Comparison of ENCODE assay signal across 23 cellular contexts in the genomic region with DNA sequence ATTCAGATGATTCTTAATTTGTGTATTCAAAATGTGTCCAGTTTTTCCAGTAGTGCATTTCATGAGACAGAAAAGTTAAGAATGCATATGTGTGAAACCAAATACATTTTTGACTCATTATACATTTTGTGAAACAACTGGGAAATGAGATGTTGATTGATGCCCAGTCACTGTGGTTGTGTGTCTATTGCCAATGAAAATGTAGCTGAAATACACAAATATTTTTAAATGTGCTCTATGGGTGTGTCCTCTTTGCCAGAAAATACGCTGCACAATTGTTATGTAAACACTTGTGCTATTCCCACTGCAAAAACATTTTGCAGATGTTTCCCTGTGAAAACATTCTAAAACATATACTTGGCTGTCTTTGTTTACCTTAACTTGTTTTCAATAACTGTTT.
A peak's percentile ranks its signal among the peaks of the same experiment; 100 is the strongest.
DNase-seq lines count a peak whose midpoint lies in the region; ATAC-seq, FAIRE-seq and TF ChIP-seq lines count a peak whose summit lies in the region.
"Had no signal": no experiment of that assay in that cellular context is flagged by ENCODE, and none has a peak within 500 bp of the region (broad histone marks: within the 10 kb centered on the region; RNA-seq: fewer than 3 reads in every experiment).

No MANE protein-coding gene starts in this region.

- CTCF ChIA-PET in IMR-90 (lab: Yijun Ruan, JAX) = interaction anchor here (1.7 kb wide), 1 partner anchor 27 kb away, joined by 3 read pairs; no protein-coding TSS in a partner anchor

- H3K36me3 ChIP-seq in IMR-90 (ENCODE audit: control insufficient read depth, insufficient read depth, low read length) (no peaks in the 10 kb centered on the region), hepatocyte (replicated peaks; ENCODE audit: insufficient read depth, low read depth) (no peaks in the 10 kb centered on the region)
- H3K36me3 ChIP-seq: brain microvascular endothelial cell, esophagus squamous epithelium, neutrophil, suprapubic skin had no signal

- H3K23ac ChIP-seq in IMR-90 (ENCODE audit: low read depth, low read length) = no peak overlapping the region

- H2BK5ac ChIP-seq in IMR-90 (ENCODE audit: low read depth, low read length, poor library complexity, severe bottlenecking) = no peak overlapping the region

- peak; percentile 77 for ATAC-seq in IMR-90 (ENCODE audit: low read depth)
- ATAC-seq: effector memory CD8-positive, alpha-beta T cell; left cardiac atrium; T-helper 17 cell had no signal

- no peak overlapping the region for H3K9ac ChIP-seq in IMR-90 (ENCODE audit: low read depth, low read length)
- H3K9ac ChIP-seq: SK-N-SH had no signal

- H4K91ac ChIP-seq in IMR-90 (ENCODE audit: insufficient read depth, low read depth, low read length) = no peak overlapping the region

- POLR2A ChIA-PET in IMR-90 (lab: Charles Lee; ENCODE audit: unreplicated experiment) = no interaction called here

- H3K9me3 ChIP-seq in IMR-90 (ENCODE audit: control insufficient read depth, insufficient read depth, low read length) (no peaks in the 10 kb centered on the region), hepatocyte (ENCODE audit: low read depth) (no peaks in the 10 kb centered on the region)
- H3K9me3 ChIP-seq: esophagus squamous epithelium, neutrophil, SK-N-SH, suprapubic skin had no signal

- TF ChIP-seq RAD21 in IMR-90 (IDR thresholded peaks at IDR 0.05; ENCODE audit: low read length) = no peak

- H2AFZ ChIP-seq in IMR-90 (replicated peaks; ENCODE audit: low read length, poor library complexity) (no peak overlapping the region), hepatocyte (peak overlapping the region; percentile 5)

- no peak overlapping the region for H4K8ac ChIP-seq in IMR-90 (ENCODE audit: low read depth in 2 of 2, low read length in 2 of 2)

- no peak overlapping the region for H3K14ac ChIP-seq in IMR-90 (replicated peaks; ENCODE audit: low read depth, low read length)

- WGBS in IMR-90 (ENCODE audit: extremely low coverage in 2 of 2, insufficient read length in 1 of 2), 2 experiments = no CpG with 5 or more reads among the region's 1 CpG
- WGBS in hepatocyte (ENCODE audit: low lambda C conversion rate, missing lambda C conversion rate) = 60% methylated on average over 1 of the region's 1 CpG

- H3K18ac ChIP-seq in IMR-90 (ENCODE audit: low read depth, low read length) = no peak overlapping the region

- no peak overlapping the region for H2BK120ac ChIP-seq in IMR-90 (ENCODE audit: low read depth, low read length)

- intact Hi-C loops in IMR-90 (cut with micrococcal nuclease) (no loop called here), dorsolateral prefrontal cortex (cut with DNase I) (no loop called here)

- H3K9me1 ChIP-seq in IMR-90 (ENCODE audit: insufficient read depth, low read length) = peaks cover 2% of the 10 kb centered on the region; the same call in 1 of the 2 replicates

- in situ Hi-C loops in IMR-90 (cut with MboI; ENCODE audit: low sequenced_read_pairs) = no loop called here

- H3K56ac ChIP-seq in IMR-90 (ENCODE audit: extremely low read depth, insufficient read depth, low read length) = no peak overlapping the region

- FAIRE-seq in GM19239 (lab: Jason Lieb, UNC) = no peak
- FAIRE-seq: D721Med had no signal

- dilution Hi-C loops in IMR-90 (cut with HindIII; ENCODE audit: low sequenced_read_pairs, unreplicated experiment) = no loop called here

- no peak overlapping the region for H3K4ac ChIP-seq in IMR-90 (ENCODE audit: low read depth, low read length)

- no TSS peak for BruUV-seq in IMR-90 (replicated peaks; lab: Mats Ljungman, UMichigan)

- H3K27ac ChIP-seq in IMR-90 (ENCODE audit: insufficient read depth, low read length) (no peak overlapping the region), hepatocyte (no peak overlapping the region), dorsolateral prefrontal cortex (no peak overlapping the region)
- H3K27ac ChIP-seq: brain microvascular endothelial cell, esophagus squamous epithelium, neutrophil, skin epidermis, suprapubic skin had no signal

- H2AK5ac ChIP-seq in IMR-90 (ENCODE audit: low read depth, low read length) = no peak overlapping the region

- 0 out of 2 replicates have a peak overlapping the region, but pooled peaks have one; percentile 20 for H3K4me2 ChIP-seq in IMR-90 (ENCODE audit: low read depth, low read length)
- peak overlapping the region; percentile 43 for H3K4me2 ChIP-seq in hepatocyte
- H3K4me2 ChIP-seq: SK-N-SH had no signal

- TF ChIP-seq POLR2A in IMR-90 (IDR thresholded peaks at IDR 0.05; ENCODE audit: low read depth, low read length) = no peak

- no peak overlapping the region for H3K4me3 ChIP-seq in IMR-90 (ENCODE audit: insufficient read depth, low read depth, low read length)
- H3K4me3 ChIP-seq in hepatocyte = no peak overlapping the region
- no peak overlapping the region for H3K4me3 ChIP-seq in dorsolateral prefrontal cortex
- H3K4me3 ChIP-seq: esophagus squamous epithelium, skin epidermis, suprapubic skin had no signal

- no peak overlapping the region for H2BK20ac ChIP-seq in IMR-90 (ENCODE audit: low read depth, low read length)

- no peaks in the 10 kb centered on the region for H4K20me1 ChIP-seq in IMR-90 (ENCODE audit: insufficient read depth, low read length)
- no peaks in the 10 kb centered on the region for H4K20me1 ChIP-seq in hepatocyte (ENCODE audit: insufficient read depth, poor library complexity, severe bottlenecking)

- no peaks in the 10 kb centered on the region for H3K79me1 ChIP-seq in IMR-90 (ENCODE audit: low read depth in 1 of 2, low read length in 2 of 2)

- H3K27me3 ChIP-seq in IMR-90 (ENCODE audit: control insufficient read depth, insufficient read depth, low read length) = no peaks in the 10 kb centered on the region
- H3K27me3 ChIP-seq in hepatocyte = no peaks in the 10 kb centered on the region
- peaks cover 0 to 3% (median 0%) of the 10 kb centered on the region in 45 donors for H3K27me3 ChIP-seq in dorsolateral prefrontal cortex
- H3K27me3 ChIP-seq: brain microvascular endothelial cell, esophagus squamous epithelium, neutrophil, suprapubic skin had no signal

- H3K4me1 ChIP-seq in IMR-90 (ENCODE audit: control insufficient read depth, insufficient read depth, low read length) (peaks cover 3% of the 10 kb centered on the region), hepatocyte (ENCODE audit: insufficient read depth) (peaks cover 18% of the 10 kb centered on the region)
- H3K4me1 ChIP-seq: esophagus squamous epithelium, suprapubic skin had no signal

- no peak overlapping the region for H2BK15ac ChIP-seq in IMR-90 (ENCODE audit: low read depth, low read length)

- H4K5ac ChIP-seq in IMR-90 (ENCODE audit: low read depth, low read length) = no peak overlapping the region

- H3K9me2 ChIP-seq in hepatocyte (replicated peaks; ENCODE audit: insufficient read depth) = no peaks in the 10 kb centered on the region
- H3K9me2 ChIP-seq: SK-N-SH had no signal

- no peak overlapping the region for H2AK9ac ChIP-seq in IMR-90 (replicated peaks; ENCODE audit: low read depth, low read length, poor library complexity)

- TF ChIP-seq CTCF in IMR-90 (conservative IDR thresholded peaks at IDR 0.05; ENCODE audit: low read depth, low read length) (no peak), hepatocyte (IDR thresholded peaks at IDR 0.05; ENCODE audit: poor library complexity) (no peak), dorsolateral prefrontal cortex (IDR thresholded peaks at IDR 0.05 in 54 of 56, conservative IDR thresholded peaks at IDR 0.05 in 2 of 56; ENCODE audit: low read depth in 1 of 56, partially characterized antibody in 56 of 56) (no peak)

- H3K79me2 ChIP-seq in hepatocyte = no peaks in the 10 kb centered on the region

- DNase-seq in AG08395 (ENCODE audit: low spot score) (peak; percentile 11), IMR-90 (peak; percentile 36), dedifferentiated amniotic fluid mesenchymal stem cell (ENCODE audit: extremely low spot score) (peak; percentile 21), hepatocyte (ENCODE audit: low spot score) (no peak), NCI-H2196 treated with DMSO at 0.1 percent for 48 hours (lab: John Stamatoyannopoulos, UW; ENCODE audit: unreplicated experiment) (no peak), NCI-H2196 (lab: John Stamatoyannopoulos, UW; ENCODE audit: unreplicated experiment) (no peak), GM19239 (ENCODE audit: insufficient read length, low spot score) (no peak), dorsolateral prefrontal cortex (no peak)
- DNase-seq: ACHN; activated CD4-positive, alpha-beta T cell treated with anti-CD3 and anti-CD28 coated beads for 1 hour; brain microvascular endothelial cell; effector memory CD8-positive, alpha-beta T cell; esophagus squamous epithelium; KBM-7; left cardiac atrium; NCI-H1436 treated with DMSO at 0.1 percent for 48 hours; NCI-H526; SK-N-SH; T-helper 17 cell had no signal

TF ChIP-seq in IMR-90, 13 proteins besides CTCF, POLR2A, EP300 and RAD21:
- TF ChIP-seq FOS (IDR thresholded peaks at IDR 0.05; ENCODE audit: low read depth, low read length) (no peak), CHD1 (IDR thresholded peaks at IDR 0.05; ENCODE audit: low read depth, low read length) (no peak), MXI1 (IDR thresholded peaks at IDR 0.05; ENCODE audit: borderline replicate concordance, low read depth, low read length) (no peak), MAFK (IDR thresholded peaks at IDR 0.05; ENCODE audit: low read depth, low read length) (no peak), SMC3 (IDR thresholded peaks at IDR 0.05; ENCODE audit: low read depth, low read length) (no peak), RFX5 (IDR thresholded peaks at IDR 0.05; ENCODE audit: low read depth, low read length) (no peak), ELK1 (IDR thresholded peaks at IDR 0.05; ENCODE audit: borderline replicate concordance, low read depth, low read length) (no peak), NFE2L2 (IDR thresholded peaks at IDR 0.05; ENCODE audit: low read depth, low read length) (no peak), BHLHE40 (IDR thresholded peaks at IDR 0.05; ENCODE audit: low read depth, low read length) (no peak)

Comparison
In these comparisons a context has a peak if more than half of its experiments do, and no peak if none do; other contexts are left out.
1. DNase-seq: peak in AG08395 (single experiment), IMR-90 (single experiment) and dedifferentiated amniotic fluid mesenchymal stem cell (single experiment); none in hepatocyte (single experiment), NCI-H2196 treated with DMSO at 0.1 percent for 48 hours (single experiment), NCI-H2196 (single experiment), GM19239 (single experiment) and dorsolateral prefrontal cortex (0 of 10).